In the genomic region with DNA sequence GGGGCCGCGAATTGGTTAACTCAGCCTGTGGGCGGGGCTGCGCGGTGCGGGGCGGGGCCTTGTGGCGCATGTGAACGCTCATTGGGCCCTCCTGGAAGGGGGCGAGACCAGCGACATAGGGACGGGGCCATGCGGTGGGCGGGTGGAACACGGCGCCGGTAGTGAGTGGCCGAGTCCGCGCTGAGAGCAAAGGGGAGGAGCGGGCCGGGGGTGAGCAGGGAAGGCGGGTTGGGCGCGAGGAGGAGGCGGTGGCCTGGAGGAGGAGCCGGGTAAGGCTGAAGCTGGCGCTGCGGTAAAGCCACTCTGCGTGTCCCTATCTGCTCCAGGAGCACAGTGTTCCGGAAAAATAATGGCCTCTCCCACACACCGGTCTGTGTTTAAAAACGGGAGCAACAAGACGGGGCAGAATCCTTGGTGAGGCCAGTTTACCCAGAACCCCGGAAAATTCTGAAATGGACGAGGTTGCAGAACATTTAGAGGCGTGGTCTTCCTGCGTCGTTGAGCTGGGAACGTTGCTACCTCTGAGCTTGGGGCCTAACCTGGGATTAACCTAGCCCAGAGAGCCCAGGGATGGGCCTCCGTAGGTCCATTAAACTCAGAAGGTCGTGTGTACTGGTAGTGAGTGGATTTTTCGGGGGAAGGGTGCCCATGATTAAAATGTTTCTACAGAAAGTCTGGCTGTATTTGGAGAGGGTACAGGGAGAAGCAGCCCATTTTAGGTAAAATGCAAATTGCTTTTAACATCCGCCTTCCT, we compare ENCODE assay signal across 8 cellular contexts. TPM values are rescaled to one million over a fixed set of nuclear protein-coding genes. Genes with fewer than 3 reads are reported as not detected.
A peak's percentile ranks its signal among the peaks of the same experiment; 100 is the strongest.
DNase-seq lines count a peak whose midpoint lies in the region; ATAC-seq and TF ChIP-seq lines count a peak whose summit lies in the region.

No MANE protein-coding gene starts in this region.

- no peaks in the 10 kb centered on the region for H3K27me3 Mint-ChIP-seq in T-helper 2 cell treated with Interferon-gamma antibody and Interleukin-4, amounts not matched to agents 5 μg/mL and 100 μg/mL, for 36 hours (ENCODE audit: low read depth)

- H3K4me1 ChIP-seq in ascending aorta (peaks cover 5 to 16% of the 10 kb centered on the region in 2 donors), rectal smooth muscle tissue (ENCODE audit: control insufficient read depth, insufficient read depth, low read length) (peaks cover 15% of the 10 kb centered on the region), aorta (ENCODE audit: control insufficient read depth in 1 of 2, insufficient read depth in 2 of 2, low read length in 2 of 2) (no peaks in the 10 kb centered on the region)

- H3K4me3 Mint-ChIP-seq in T-helper 2 cell treated with Interferon-gamma antibody and Interleukin-4, amounts not matched to agents 5 μg/mL and 100 μg/mL, for 36 hours: peak overlapping the region; percentile 92

- intact Hi-C loops in ascending aorta (cut with DNase I): loop anchor here (1.0 to 5.0 kb wide), 5 partner anchors 10 to 323 kb away; a partner anchor contains a TSS
- intact Hi-C loops in aorta (cut with DNase I): no loop called here

- peak overlapping the region; percentile 80 to 92 for H3K27ac ChIP-seq in ascending aorta
- H3K27ac ChIP-seq in rectal smooth muscle tissue (ENCODE audit: low read depth, low read length): peak overlapping the region; percentile 95
- peak overlapping the region; percentile 85 to 94 for H3K27ac ChIP-seq in aorta (ENCODE audit: low read depth in 1 of 2, low read length in 2 of 2)

- no peaks in the 10 kb centered on the region for H3K9me3 Mint-ChIP-seq in T-helper 2 cell treated with Interferon-gamma antibody and Interleukin-4, amounts not matched to agents 5 μg/mL and 100 μg/mL, for 36 hours

- DNase-seq in NCI-H187 treated with DMSO at 0.1 percent for 48 hours (lab: John Stamatoyannopoulos, UW) (peak; percentile 86), ascending aorta (ENCODE audit: low spot score in 2 of 2) (peak; percentile 99 to 100), hepatic stellate cell (ENCODE audit: low spot score) (peak; percentile 99), aorta (peak; percentile 100)
- DNase-seq in T-helper 2 cell treated with Interferon-gamma antibody and Interleukin-4, amounts not matched to agents 5 μg/mL and 100 μg/mL, for 36 hours (ENCODE audit: low spot score): peak; percentile 100

- H3K36me3 Mint-ChIP-seq in T-helper 2 cell treated with Interferon-gamma antibody and Interleukin-4, amounts not matched to agents 5 μg/mL and 100 μg/mL, for 36 hours (ENCODE audit: low read depth): no peaks in the 10 kb centered on the region

- no peak for TF ChIP-seq POLR2A in GM18505 (IDR thresholded peaks at IDR 0.05; ENCODE audit: borderline replicate concordance, extremely low read depth, insufficient read depth, insufficient read length)

- H3K4me3 ChIP-seq in ascending aorta: peak overlapping the region; percentile 64 to 65
- peak overlapping the region; percentile 61 for H3K4me3 ChIP-seq in rectal smooth muscle tissue (ENCODE audit: low read length)
- peak overlapping the region; percentile 56 to 81 for H3K4me3 ChIP-seq in aorta (ENCODE audit: low read length in 2 of 2)

- peaks cover 26% of the 10 kb centered on the region for H3K4me1 Mint-ChIP-seq in T-helper 2 cell treated with Interferon-gamma antibody and Interleukin-4, amounts not matched to agents 5 μg/mL and 100 μg/mL, for 36 hours (ENCODE audit: low read depth)

- peak overlapping the region; percentile 17 for H3K9ac ChIP-seq in rectal smooth muscle tissue (ENCODE audit: low read length)

- 0 to 1% methylated on average over 33 to 44 of the region's 44 CpGs for WGBS in aorta, 2 donors

- H3K9me3 ChIP-seq in ascending aorta (no peaks in the 10 kb centered on the region), aorta (ENCODE audit: control insufficient read depth, low read length) (no peaks in the 10 kb centered on the region)

- ATAC-seq in GM18505 (IDR thresholded peaks at IDR 0.05; ENCODE audit: unreplicated experiment): peak; percentile 87
- peak; percentile 96 for ATAC-seq in HG02970 (IDR thresholded peaks at IDR 0.05; ENCODE audit: low FRiP score, unreplicated experiment)
- ATAC-seq in aorta (ENCODE audit: low FRiP score): peak; percentile 100

- H3K27me3 ChIP-seq in ascending aorta (no peaks in the 10 kb centered on the region), rectal smooth muscle tissue (ENCODE audit: control insufficient read depth, insufficient read depth, low read length) (no peaks in the 10 kb centered on the region), aorta (ENCODE audit: control insufficient read depth in 1 of 2, insufficient read depth in 2 of 2, low read length in 1 of 2) (no peaks in the 10 kb centered on the region)

- peak overlapping the region; percentile 96 for H3K27ac Mint-ChIP-seq in T-helper 2 cell treated with Interferon-gamma antibody and Interleukin-4, amounts not matched to agents 5 μg/mL and 100 μg/mL, for 36 hours

- no peak for TF ChIP-seq CTCF in ascending aorta (IDR thresholded peaks at IDR 0.05)

- H3K36me3 ChIP-seq in ascending aorta (no peaks in the 10 kb centered on the region), rectal smooth muscle tissue (ENCODE audit: control insufficient read depth, insufficient read depth, low read length) (no peaks in the 10 kb centered on the region), aorta (ENCODE audit: control insufficient read depth in 1 of 2, insufficient read depth in 2 of 2, low read length in 1 of 2) (no peaks in the 10 kb centered on the region)

RNA-seq across cellular contexts. Expression of a gene that starts 0.5 kb away (rescaled TPM):
- total RNA-seq in ascending aorta (74.1 TPM), aorta (10 to 100 TPM; 17.5 to 18.8 TPM)
- polyA plus RNA-seq in aorta: 10 to 100 TPM in 1 of 2 donors, 1 to 10 TPM in 1; 8.4 to 11.1 TPM

RNA-seq across cellular contexts. Expression of a gene that starts 32.6 kb away (rescaled TPM):
- 3.7 TPM for total RNA-seq in ascending aorta
- total RNA-seq in aorta: 10 to 100 TPM; 25.8 to 30.7 TPM
- polyA plus RNA-seq in aorta: 10 to 100 TPM; 14.7 to 23.4 TPM

RNA-seq across cellular contexts. Expression of a gene that starts 32.7 kb away (rescaled TPM):
- total RNA-seq in ascending aorta (7.9 TPM), aorta (10 to 100 TPM in 1 of 2 donors, 1 to 10 TPM in 1; 5.7 to 11.2 TPM)
- polyA plus RNA-seq in aorta: 1 to 10 TPM; 3.3 to 4.5 TPM

Comparison
In these comparisons a context has a peak if more than half of its experiments do, and no peak if none do; other contexts are left out.
1. Peak in every context shown above with its lines: DNase-seq, ATAC-seq, H3K4me3 ChIP-seq and H3K27ac ChIP-seq.